8 cellular contexts compared by ENCODE assay signal in the genomic region with DNA sequence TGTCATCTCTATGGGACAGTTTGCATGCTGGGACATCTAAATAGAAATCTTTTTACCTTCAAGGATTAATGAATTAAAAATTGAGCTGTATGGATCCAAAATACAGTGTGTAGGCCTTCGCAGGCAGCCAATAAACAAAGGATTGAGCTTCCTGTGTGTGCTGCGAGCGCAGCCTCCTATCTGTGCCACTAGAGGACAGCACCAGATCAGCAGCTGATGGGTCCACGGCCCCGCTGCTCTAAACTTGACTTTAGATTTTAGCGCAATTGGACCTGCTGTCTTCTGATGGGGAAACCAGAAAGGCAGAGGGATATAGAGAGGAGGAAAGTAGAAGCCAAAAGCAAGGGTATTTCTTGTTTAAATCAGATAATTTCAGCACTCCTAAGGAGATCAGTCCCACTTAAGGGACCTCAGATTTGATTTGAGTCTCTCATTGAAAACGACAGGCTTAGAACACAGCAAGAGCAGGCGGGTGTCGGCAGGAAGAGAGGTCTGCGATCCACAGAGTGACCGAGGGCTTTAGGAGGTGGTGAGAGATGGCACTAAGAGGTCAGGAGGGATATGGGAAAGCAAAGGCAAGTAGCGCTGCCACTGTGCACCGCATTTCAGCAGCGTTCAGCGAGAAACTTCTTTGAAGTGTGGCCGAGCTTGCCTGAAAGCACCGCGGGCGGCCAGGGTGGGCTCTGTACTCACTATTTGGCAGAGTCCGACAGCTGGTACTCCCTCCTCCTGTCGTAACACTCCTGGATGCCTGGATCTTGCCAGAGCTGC.
DNase-seq lines count a peak whose midpoint lies in the region; ATAC-seq and TF ChIP-seq lines count a peak whose summit lies in the region.

No MANE protein-coding gene starts in this region.

- no peaks in the 10 kb centered on the region for H3K27me3 ChIP-seq in WERI-Rb-1 (ENCODE audit: insufficient read depth, low read depth, severe bottlenecking)
- no peaks in the 10 kb centered on the region for H3K27me3 ChIP-seq in dorsolateral prefrontal cortex
- H3K27me3 ChIP-seq in lung (ENCODE audit: control insufficient read depth, insufficient read depth) = no peaks in the 10 kb centered on the region

- H3K9me3 ChIP-seq in WERI-Rb-1 (ENCODE audit: severe bottlenecking) = no peaks in the 10 kb centered on the region
- H3K9me3 ChIP-seq in lung (ENCODE audit: control insufficient read depth in 2 of 2, insufficient read depth in 1 of 2, low read length in 1 of 2) = no peaks in the 10 kb centered on the region

- H3K36me3 ChIP-seq in WERI-Rb-1 (no peaks in the 10 kb centered on the region), lung (ENCODE audit: control insufficient read depth in 2 of 2, insufficient read depth in 2 of 2, low read length in 2 of 2) (no peaks in the 10 kb centered on the region)

- no peak overlapping the region for H3K4me3 ChIP-seq in WERI-Rb-1 (ENCODE audit: low read depth, low read length)
- H3K4me3 ChIP-seq in dorsolateral prefrontal cortex = peak overlapping the region in 30 of 59 donors; percentile 4 to 44 (median 24)
- no peak overlapping the region for H3K4me3 ChIP-seq in lung

- intact Hi-C loops in dorsolateral prefrontal cortex (cut with DNase I) = loop anchor here (2.0 to 10.0 kb wide), 4 partner anchors 317 to 778 kb away; no protein-coding TSS in a partner anchor

- H3K4me1 ChIP-seq in lung (ENCODE audit: control insufficient read depth in 2 of 2, insufficient read depth in 2 of 2, low read length in 2 of 2) = no peaks in the 10 kb centered on the region

- ATAC-seq in HG02588 (IDR thresholded peaks at IDR 0.05; ENCODE audit: unreplicated experiment) = peak; percentile 83
- ATAC-seq in lung (ENCODE audit: insufficient read depth, low FRiP score) = peak; percentile 84

- TF ChIP-seq CTCF in GM10266 (IDR thresholded peaks at IDR 0.05; ENCODE audit: control insufficient read depth, insufficient read depth, low read depth, missing control alignments) = peak; percentile 85
- TF ChIP-seq CTCF in WERI-Rb-1 (IDR thresholded peaks at IDR 0.05; ENCODE audit: low read depth, low read length) = peak; percentile 99
- peak in 55 of 56 donors; percentile 72 to 99 (median 96) for TF ChIP-seq CTCF in dorsolateral prefrontal cortex (IDR thresholded peaks at IDR 0.05 in 54 of 56, conservative IDR thresholded peaks at IDR 0.05 in 2 of 56; ENCODE audit: low read depth in 1 of 56, partially characterized antibody in 56 of 56)
- TF ChIP-seq CTCF in lung (IDR thresholded peaks at IDR 0.05; ENCODE audit: control extremely low read depth, extremely low read depth) = peak; percentile 76

- peak; percentile 55 for DNase-seq in 8988T
- DNase-seq in GM10266 (ENCODE audit: extremely low spot score) = peak; percentile 71
- DNase-seq in NCI-H1930 (lab: John Stamatoyannopoulos, UW) = peak; percentile 38 to 39
- DNase-seq in WERI-Rb-1 = peak; percentile 57
- peak; percentile 37 to 85 (median 80) for DNase-seq in dorsolateral prefrontal cortex
- DNase-seq in lung (ENCODE audit: low spot score) = peak; percentile 58
- DNase-seq in stimulated activated CD8-positive, alpha-beta memory T cell treated with anti-CD3 and anti-CD28 coated beads, Interleukin-2, amount 100 ng/mL, for 48 hours (ENCODE audit: low read depth in 2 of 2) = peak; percentile 5 to 21

- H3K27ac ChIP-seq in WERI-Rb-1 = no peak overlapping the region
- peak overlapping the region in 9 of 59 donors; percentile 5 to 63 (median 26) for H3K27ac ChIP-seq in dorsolateral prefrontal cortex
- no peak overlapping the region for H3K27ac ChIP-seq in lung (ENCODE audit: low read depth in 1 of 2, low read length in 1 of 2)

- WGBS in lung, 2 donors = 63 to 64% methylated on average over 21 of the region's 21 CpGs

Comparison
In these comparisons a context has a peak if more than half of its experiments do, and no peak if none do; other contexts are left out.
1. DNase-seq: peak in every context shown above with its lines; median percentile 80 in dorsolateral prefrontal cortex; 71 in GM10266; 58 in lung; 57 in WERI-Rb-1; 55 in 8988T; 38 in NCI-H1930; 13 in stimulated activated CD8-positive, alpha-beta memory T cell treated with anti-CD3 and anti-CD28 coated beads, Interleukin-2, amount 100 ng/mL, for 48 hours.
2. H3K4me3 ChIP-seq: peak in dorsolateral prefrontal cortex (30 of 59); none in WERI-Rb-1 (single experiment) and lung (single experiment).
3. Peak in every context shown above with its lines, with median percentiles within 50 percentile points of each other: CTCF ChIP-seq.